ENCODE assay signal across 20 cellular contexts in genomic region chr6:62971976-62972658, GRCh38.
DNase-seq lines count a peak whose midpoint lies in the region; ATAC-seq and TF ChIP-seq lines count a peak whose summit lies in the region.
"Had no signal": no experiment of that assay in that cellular context is flagged by ENCODE, and none has a peak within 500 bp of the region (broad histone marks: within the 10 kb centered on the region; RNA-seq: fewer than 3 reads in every experiment).

No MANE protein-coding gene starts in this region.

- H3K4me1 Mint-ChIP-seq in progenitor cell of endocrine pancreas (ENCODE audit: low read depth) = peaks cover 15% of the 10 kb centered on the region
- no peaks in the 10 kb centered on the region for H3K4me1 Mint-ChIP-seq in stimulated activated naive B cell treated with anti-CD40 and anti-IgM and Interleukin-4, amounts not matched to agents 10 μg/mL and 1 μg/mL and 100 μg/mL, for 72 hours
- H3K4me1 Mint-ChIP-seq: memory B cell had no signal

- ATAC-seq in GM19043 (IDR thresholded peaks at IDR 0.05; ENCODE audit: low read depth, unreplicated experiment) (peak; percentile 49), HG02759 (IDR thresholded peaks at IDR 0.05; ENCODE audit: unreplicated experiment) (peak; percentile 42), HG03460 (IDR thresholded peaks at IDR 0.05; ENCODE audit: unreplicated experiment) (peak; percentile 44), GM21825 (IDR thresholded peaks at IDR 0.05; ENCODE audit: unreplicated experiment) (no peak)
- ATAC-seq in stimulated activated naive B cell treated with anti-CD40 and anti-IgM and Interleukin-4, amounts not matched to agents 10 μg/mL and 1 μg/mL and 100 μg/mL, for 72 hours (replicated peaks) = no peak
- ATAC-seq: natural killer cell treated with Interleukin-12 subunit alpha and Interleukin-12 subunit beta and Interleukin-15 and Interleukin-18, amount 100 ng/mL, for 72 hours; PC-3 had no signal

- peak overlapping the region; percentile 59 for H3K27ac Mint-ChIP-seq in progenitor cell of endocrine pancreas
- H3K27ac Mint-ChIP-seq in stimulated activated naive B cell treated with anti-CD40 and anti-IgM and Interleukin-4, amounts not matched to agents 10 μg/mL and 1 μg/mL and 100 μg/mL, for 72 hours = no peak overlapping the region
- H3K27ac Mint-ChIP-seq: activated naive CD8-positive, alpha-beta T cell; memory B cell; natural killer cell treated with Interleukin-12 subunit alpha and Interleukin-12 subunit beta and Interleukin-15 and Interleukin-18, amount 100 ng/mL, for 72 hours; T-helper 2 cell treated with Interferon-gamma antibody and Interleukin-4, amounts not matched to agents 5 μg/mL and 100 μg/mL, for 36 hours had no signal

- H3K36me3 Mint-ChIP-seq in progenitor cell of endocrine pancreas (ENCODE audit: insufficient read depth) = no peaks in the 10 kb centered on the region
- H3K36me3 Mint-ChIP-seq in stimulated activated naive B cell treated with anti-CD40 and anti-IgM and Interleukin-4, amounts not matched to agents 10 μg/mL and 1 μg/mL and 100 μg/mL, for 72 hours = no peaks in the 10 kb centered on the region
- H3K36me3 Mint-ChIP-seq: activated naive CD8-positive, alpha-beta T cell; memory B cell had no signal

- no peaks in the 10 kb centered on the region for H3K27me3 Mint-ChIP-seq in progenitor cell of endocrine pancreas
- H3K27me3 Mint-ChIP-seq in stimulated activated naive B cell treated with anti-CD40 and anti-IgM and Interleukin-4, amounts not matched to agents 10 μg/mL and 1 μg/mL and 100 μg/mL, for 72 hours = no peaks in the 10 kb centered on the region
- H3K27me3 Mint-ChIP-seq: activated naive CD8-positive, alpha-beta T cell; memory B cell; natural killer cell treated with Interleukin-12 subunit alpha and Interleukin-12 subunit beta and Interleukin-15 and Interleukin-18, amount 100 ng/mL, for 72 hours had no signal

- H3K4me3 Mint-ChIP-seq in progenitor cell of endocrine pancreas (ENCODE audit: low read depth) = no peak overlapping the region
- no peak overlapping the region for H3K4me3 Mint-ChIP-seq in stimulated activated naive B cell treated with anti-CD40 and anti-IgM and Interleukin-4, amounts not matched to agents 10 μg/mL and 1 μg/mL and 100 μg/mL, for 72 hours
- H3K4me3 Mint-ChIP-seq: activated naive CD8-positive, alpha-beta T cell; memory B cell; natural killer cell treated with Interleukin-12 subunit alpha and Interleukin-12 subunit beta and Interleukin-15 and Interleukin-18, amount 100 ng/mL, for 72 hours; T-helper 2 cell treated with Interferon-gamma antibody and Interleukin-4, amounts not matched to agents 5 μg/mL and 100 μg/mL, for 36 hours had no signal

- H3K9me3 Mint-ChIP-seq in progenitor cell of endocrine pancreas (ENCODE audit: low read depth) = no peaks in the 10 kb centered on the region
- no peaks in the 10 kb centered on the region for H3K9me3 Mint-ChIP-seq in stimulated activated naive B cell treated with anti-CD40 and anti-IgM and Interleukin-4, amounts not matched to agents 10 μg/mL and 1 μg/mL and 100 μg/mL, for 72 hours

- no peak for DNase-seq in progenitor cell of endocrine pancreas (ENCODE audit: low spot score, unreplicated experiment)
- DNase-seq in stimulated activated naive B cell treated with anti-CD40 and anti-IgM and Interleukin-4, amounts not matched to agents 10 μg/mL and 1 μg/mL and 100 μg/mL, for 72 hours = no peak
- DNase-seq in T-helper 9 cell = no peak
- DNase-seq: activated CD4-positive, CD25-positive, alpha-beta regulatory T cell; activated T-cell treated with anti-CD3 and anti-CD28 coated beads, Interleukin-2, amount 50 U/mL, for 48 hours; COR-L47; EL; Kasumi-1; NCI-H1105 treated with DMSO at 0.1 percent for 48 hours; NCI-H748 treated with DMSO at 0.1 percent for 48 hours; PC-3; stimulated activated CD8-positive, alpha-beta memory T cell treated with anti-CD3 and anti-CD28 coated beads, Interleukin-4, amount 100 ng/mL, for 48 hours had no signal

- no peak for TF ChIP-seq CTCF in progenitor cell of endocrine pancreas (IDR thresholded peaks at IDR 0.05; ENCODE audit: unreplicated experiment)

Comparison
In these comparisons a context has a peak if more than half of its experiments do, and no peak if none do; other contexts are left out.
1. ATAC-seq: peak in GM19043 (single experiment), HG02759 (single experiment) and HG03460 (single experiment); none in stimulated activated naive B cell treated with anti-CD40 and anti-IgM and Interleukin-4, amounts not matched to agents 10 μg/mL and 1 μg/mL and 100 μg/mL, for 72 hours (0 of 2) and GM21825 (single experiment).